8 cellular contexts compared by ENCODE assay signal in genomic region chr5:138574744-138575193, GRCh38. TPM values are rescaled to one million over a fixed set of nuclear protein-coding genes. Genes with fewer than 3 reads are reported as not detected.
DNase-seq lines count a peak whose midpoint lies in the region; ATAC-seq and TF ChIP-seq lines count a peak whose summit lies in the region.

No MANE protein-coding gene starts in this region.

- no peaks in the 10 kb centered on the region for H3K27me3 ChIP-seq in BE2C
- H3K27me3 ChIP-seq in adipocyte (replicated peaks; ENCODE audit: control insufficient read depth, insufficient read depth, low read length), result no peaks in the 10 kb centered on the region

- H3K4me1 ChIP-seq in BE2C, result no peaks in the 10 kb centered on the region; the same call in 1 of the 2 replicates
- H3K4me1 ChIP-seq in adipocyte (ENCODE audit: control insufficient read depth, insufficient read depth, low read length), result peaks cover 29% of the 10 kb centered on the region

- H3K9me3 ChIP-seq in BE2C (no peaks in the 10 kb centered on the region), adipocyte (ENCODE audit: control insufficient read depth, low read length) (no peaks in the 10 kb centered on the region)

- H3K4me3 ChIP-seq in BE2C (ENCODE audit: low read depth, low read length) (peak overlapping the region; percentile 85), adipocyte (ENCODE audit: low read length) (peak overlapping the region; percentile 98)

- ATAC-seq in HG02623 (IDR thresholded peaks at IDR 0.05; ENCODE audit: unreplicated experiment), result peak; percentile 19
- ATAC-seq in GM19395 (IDR thresholded peaks at IDR 0.05; ENCODE audit: unreplicated experiment), result no peak

- H3K36me3 ChIP-seq in BE2C (peaks cover 52% of the 10 kb centered on the region), adipocyte (ENCODE audit: control insufficient read depth, insufficient read depth, low read length, severe bottlenecking) (peaks cover 40% of the 10 kb centered on the region)

- H3K27ac ChIP-seq in substantia nigra (ENCODE audit: low read depth, low read length, poor library complexity, severe bottlenecking), result peak overlapping the region; percentile 100

- no peak for DNase-seq in BE2C
- DNase-seq in adipocyte (ENCODE audit: low read depth), result peak; percentile 64
- DNase-seq in iris pigment epithelial cell (ENCODE audit: low read depth), result peak; percentile 25
- no peak for DNase-seq in substantia nigra (lab: John Stamatoyannopoulos, UW)
- DNase-seq in DMS53 (lab: John Stamatoyannopoulos, UW), result no peak
- no peak for DNase-seq in activated CD8-positive, alpha-beta memory T cell treated with anti-CD3 and anti-CD28 coated beads, Interleukin-2, amount 50 U/mL, for 48 hours

- H3K9ac ChIP-seq in adipocyte (ENCODE audit: low read length), result peak overlapping the region; percentile 100

- TF ChIP-seq CTCF in BE2C (IDR thresholded peaks at IDR 0.05; ENCODE audit: low read depth, low read length), result no peak

RNA-seq across cellular contexts. Expression of gene HSPA9, which starts 0.4 kb away (rescaled TPM):
- polyA plus RNA-seq in BE2C (2012; ENCODE audit: insufficient read depth, insufficient read length, low read depth), result 1,185 TPM

RNA-seq across cellular contexts. Expression of gene ETF1, which starts 31.7 kb away (rescaled TPM):
- polyA plus RNA-seq in BE2C (2012; ENCODE audit: insufficient read depth, insufficient read length, low read depth), result 86.4 TPM

Comparison
In these comparisons a context has a peak if more than half of its experiments do, and no peak if none do; other contexts are left out.
1. DNase-seq: peak in adipocyte (single experiment) and iris pigment epithelial cell (single experiment); none in BE2C (single experiment), substantia nigra (0 of 49), DMS53 (single experiment) and activated CD8-positive, alpha-beta memory T cell treated with anti-CD3 and anti-CD28 coated beads, Interleukin-2, amount 50 U/mL, for 48 hours (single experiment).